Comparison of ENCODE assay signal across 11 cellular contexts in the genomic region with DNA sequence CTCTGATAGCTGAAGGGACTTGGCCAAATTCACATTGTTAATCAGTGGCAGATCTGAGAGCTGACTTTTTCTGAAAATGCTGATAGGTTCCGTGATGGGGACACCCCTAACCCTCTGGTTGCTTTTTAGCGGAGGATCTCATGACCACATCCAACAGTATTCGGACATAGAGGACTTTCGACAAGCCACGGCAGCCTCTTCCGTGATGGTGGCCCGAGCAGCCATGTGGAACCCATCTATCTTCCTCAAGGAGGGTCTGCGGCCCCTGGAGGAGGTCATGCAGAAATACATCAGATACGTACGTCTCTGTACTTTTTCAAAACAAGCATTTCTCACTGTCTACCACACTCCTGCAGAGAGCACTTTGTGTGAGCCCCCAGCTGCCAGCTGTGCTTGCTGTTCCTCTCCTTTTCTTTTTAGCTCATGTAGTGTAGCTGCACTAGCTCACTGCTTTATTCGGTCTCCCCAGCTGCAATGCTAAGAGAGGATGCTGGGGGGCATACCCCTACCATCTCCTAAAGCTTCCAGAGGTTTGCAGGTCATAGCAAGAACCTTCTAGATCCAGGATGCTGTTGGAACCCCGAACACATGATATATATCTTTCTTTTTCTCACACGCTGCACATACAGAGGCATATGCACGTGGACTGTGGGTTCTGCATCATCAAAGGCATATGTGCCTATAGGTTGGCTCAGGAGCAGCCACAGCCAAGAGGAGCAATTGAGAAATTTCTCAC. TPM values are rescaled to one million over a fixed set of nuclear protein-coding genes. Genes with fewer than 3 reads are reported as not detected.
A peak's percentile ranks its signal among the peaks of the same experiment; 100 is the strongest.
DNase-seq lines count a peak whose midpoint lies in the region; ATAC-seq, FAIRE-seq and TF ChIP-seq lines count a peak whose summit lies in the region.
"Had no signal": no experiment of that assay in that cellular context is flagged by ENCODE, and none has a peak within 500 bp of the region (broad histone marks: within the 10 kb centered on the region; RNA-seq: fewer than 3 reads in every experiment).

No MANE protein-coding gene starts in this region.

- no peak overlapping the region for H3K9ac ChIP-seq in parathyroid adenoma

- peak; percentile 27 for FAIRE-seq in GM12892 (lab: Jason Lieb, UNC)

- no peak for DNase-seq in GM12892 (ENCODE audit: insufficient read length)
- DNase-seq in HFFc6 = no peak
- peak; percentile 50 for DNase-seq in activated CD4-positive, alpha-beta memory T cell treated with anti-CD3 and anti-CD28 coated beads, Interleukin-2, amount 10 ng/mL, durations not matched to agents 7 days and 5 days
- no peak for DNase-seq in SKM-1 (lab: John Stamatoyannopoulos, UW; ENCODE audit: unreplicated experiment)
- no peak for DNase-seq in left colon
- no peak for DNase-seq in stomach
- DNase-seq: activated effector memory CD4-positive, alpha-beta T cell treated with anti-CD3 and anti-CD28 coated beads, Interleukin-2, amount 50 U/mL, for 16 hours had no signal

- H3K27me3 ChIP-seq in parathyroid adenoma (ENCODE audit: control insufficient read depth, insufficient read depth, low read length) = no peaks in the 10 kb centered on the region
- no peaks in the 10 kb centered on the region for H3K27me3 ChIP-seq in stomach

- H3K36me3 ChIP-seq in parathyroid adenoma (ENCODE audit: control insufficient read depth, insufficient read depth, low read length) (no peaks in the 10 kb centered on the region), stomach (peaks cover 29 to 92% (median 83%) of the 10 kb centered on the region in 4 donors)

- POLR2A ChIA-PET in activated CD4-positive, alpha-beta memory T cell treated with anti-CD3 and anti-CD28 coated beads, Interleukin-2, amount 10 ng/mL, durations not matched to agents 7 days and 5 days (lab: Charles Lee) = interaction anchor here (1.0 to 18.9 kb wide), 7 partner anchors 11 to 508 kb away, joined by 3 to 514 read pairs (median 17); a partner anchor contains a TSS

- TF ChIP-seq CTCF in HFFc6 (IDR thresholded peaks at IDR 0.05) (0 out of 2 replicates have a peak, but pooled peaks have one; percentile 15), parathyroid adenoma (IDR thresholded peaks at IDR 0.05) (no peak), stomach (IDR thresholded peaks at IDR 0.05) (no peak)

- peak overlapping the region; percentile 82 for H3K27ac ChIP-seq in parathyroid adenoma
- H3K27ac ChIP-seq in stomach = no peak overlapping the region

- no peaks in the 10 kb centered on the region for H3K9me3 Mint-ChIP-seq in HFFc6
- H3K9me3 Mint-ChIP-seq in activated CD4-positive, alpha-beta memory T cell treated with anti-CD3 and anti-CD28 coated beads, Interleukin-2, amount 10 ng/mL, durations not matched to agents 7 days and 5 days = no peaks in the 10 kb centered on the region

- WGBS in stomach, 5 donors = 77 to 93% (median 87%) methylated on average over 14 of the region's 14 CpGs

- peaks cover 65% of the 10 kb centered on the region for H3K4me1 ChIP-seq in parathyroid adenoma
- peaks cover 0 to 23% (median 7%) of the 10 kb centered on the region in 4 donors for H3K4me1 ChIP-seq in stomach

- no peaks in the 10 kb centered on the region for H3K27me3 Mint-ChIP-seq in HFFc6 (ENCODE audit: insufficient read depth)
- H3K27me3 Mint-ChIP-seq in activated CD4-positive, alpha-beta memory T cell treated with anti-CD3 and anti-CD28 coated beads, Interleukin-2, amount 10 ng/mL, durations not matched to agents 7 days and 5 days = no peaks in the 10 kb centered on the region

- no peak overlapping the region for H3K4me3 ChIP-seq in parathyroid adenoma (ENCODE audit: low read depth, low read length)
- H3K4me3 ChIP-seq in stomach = no peak overlapping the region

- intact Hi-C loops in left colon (cut with DNase I, micrococcal nuclease) (no loop called here), stomach (cut with DNase I; ENCODE audit: low total_unique reads) (no loop called here)

- no peak for ATAC-seq in left colon

- no peak for TF ChIP-seq EP300 in stomach (IDR thresholded peaks at IDR 0.05)

- peaks cover 19% of the 10 kb centered on the region for H3K36me3 Mint-ChIP-seq in HFFc6 (ENCODE audit: low read depth)
- peaks cover 67% of the 10 kb centered on the region for H3K36me3 Mint-ChIP-seq in activated CD4-positive, alpha-beta memory T cell treated with anti-CD3 and anti-CD28 coated beads, Interleukin-2, amount 10 ng/mL, durations not matched to agents 7 days and 5 days (ENCODE audit: low read depth)

- no peaks in the 10 kb centered on the region for H3K9me3 ChIP-seq in parathyroid adenoma (ENCODE audit: control insufficient read depth, low read length)
- no peaks in the 10 kb centered on the region for H3K9me3 ChIP-seq in stomach

- H3K4me2 ChIP-seq in parathyroid adenoma (ENCODE audit: low read length) = peak overlapping the region; percentile 9

- TF ChIP-seq POLR2A in GM12892 (IDR thresholded peaks at IDR 0.05; ENCODE audit: low read depth, low read length) (no peak), stomach (IDR thresholded peaks at IDR 0.05) (no peak)

- no peak overlapping the region for H3K27ac Mint-ChIP-seq in HFFc6
- H3K27ac Mint-ChIP-seq in activated CD4-positive, alpha-beta memory T cell treated with anti-CD3 and anti-CD28 coated beads, Interleukin-2, amount 10 ng/mL, durations not matched to agents 7 days and 5 days = peak overlapping the region; percentile 95

- no peaks in the 10 kb centered on the region for H3K79me2 ChIP-seq in parathyroid adenoma

- H3K4me1 Mint-ChIP-seq in HFFc6 (ENCODE audit: low read depth) = peaks cover 19% of the 10 kb centered on the region
- H3K4me1 Mint-ChIP-seq in activated CD4-positive, alpha-beta memory T cell treated with anti-CD3 and anti-CD28 coated beads, Interleukin-2, amount 10 ng/mL, durations not matched to agents 7 days and 5 days = peaks cover 88% of the 10 kb centered on the region

- H2AFZ ChIP-seq in parathyroid adenoma = no peak overlapping the region

- H3K4me3 Mint-ChIP-seq in HFFc6 = no peak overlapping the region
- no peak overlapping the region for H3K4me3 Mint-ChIP-seq in activated CD4-positive, alpha-beta memory T cell treated with anti-CD3 and anti-CD28 coated beads, Interleukin-2, amount 10 ng/mL, durations not matched to agents 7 days and 5 days

- CTCF ChIA-PET in activated CD4-positive, alpha-beta memory T cell treated with anti-CD3 and anti-CD28 coated beads, Interleukin-2, amount 10 ng/mL, durations not matched to agents 7 days and 5 days (lab: Charles Lee) = interaction anchor here (1.0 to 4.4 kb wide), 5 partner anchors 8 to 79 kb away, joined by 3 to 29 read pairs (median 4); a partner anchor contains a TSS

RNA-seq across cellular contexts. Expression of a gene that starts 14.2 kb away (rescaled TPM):
- 12.3 TPM for polyA plus RNA-seq in GM12892 (2012; ENCODE audit: missing spikeins)
- total RNA-seq in HFFc6 (2021; fragmentation: NEBNext Ultra II Directional; extraction: Animal tissue kit (Norgen Biotek cat#: 25700)) = 10 to 100 TPM; 17.2 to 20.7 (median 19.9) TPM
- 100 to 1,000 TPM; 208 to 209 TPM for total RNA-seq in activated CD4-positive, alpha-beta memory T cell treated with anti-CD3 and anti-CD28 coated beads, Interleukin-2, amount 10 ng/mL, durations not matched to agents 7 days and 5 days
- total RNA-seq in left colon (10 to 100 TPM; 24.6 to 24.9 TPM), stomach (100 to 1,000 TPM in 2 of 5 donors, 10 to 100 TPM in 3; 20.1 to 385 (median 23.9) TPM)
- polyA plus RNA-seq in stomach = 1 to 10 TPM; 5.5 to 5.8 (median 5.6) TPM

RNA-seq across cellular contexts. Expression of a gene that starts 47.9 kb away (rescaled TPM):
- 17.7 TPM for polyA plus RNA-seq in GM12892 (2012; ENCODE audit: missing spikeins)
- 10 to 100 TPM; 13.3 to 17.4 (median 15.9) TPM for total RNA-seq in HFFc6 (2021; fragmentation: NEBNext Ultra II Directional; extraction: Animal tissue kit (Norgen Biotek cat#: 25700))
- 10 to 100 TPM; 23.8 to 24.4 TPM for total RNA-seq in activated CD4-positive, alpha-beta memory T cell treated with anti-CD3 and anti-CD28 coated beads, Interleukin-2, amount 10 ng/mL, durations not matched to agents 7 days and 5 days
- 10 to 100 TPM; 14.1 to 17.4 TPM for total RNA-seq in left colon
- 10 to 100 TPM in 4 of 5 donors, under 1 TPM in 1; 0.45 to 27.5 (median 15.2) TPM for total RNA-seq in stomach
- polyA plus RNA-seq in stomach = 1 to 10 TPM; 4.3 to 9.5 (median 5.0) TPM

RNA-seq across cellular contexts. Expression of a gene that starts 47.9 kb away (rescaled TPM):
- 10.6 TPM for polyA plus RNA-seq in GM12892 (2012; ENCODE audit: missing spikeins)
- 1 to 10 TPM; 7.2 to 8.5 (median 8.2) TPM for total RNA-seq in HFFc6 (2021; fragmentation: NEBNext Ultra II Directional; extraction: Animal tissue kit (Norgen Biotek cat#: 25700))
- 10 to 100 TPM; 11.6 to 12.3 TPM for total RNA-seq in activated CD4-positive, alpha-beta memory T cell treated with anti-CD3 and anti-CD28 coated beads, Interleukin-2, amount 10 ng/mL, durations not matched to agents 7 days and 5 days
- total RNA-seq in left colon = 1 to 10 TPM; 6.7 to 7.1 TPM
- total RNA-seq in stomach = 1 to 10 TPM in 3 of 5 donors, not detected in 2; 4.6 to 8.9 (median 7.3) TPM
- polyA plus RNA-seq in stomach = 1 to 10 TPM; 6.3 to 9.7 (median 7.3) TPM

RNA-seq across cellular contexts. Expression of a gene that starts 55.3 kb away (rescaled TPM):
- polyA plus RNA-seq in GM12892 (2012; ENCODE audit: missing spikeins) = not detected
- total RNA-seq in HFFc6 (2021; fragmentation: NEBNext Ultra II Directional; extraction: Animal tissue kit (Norgen Biotek cat#: 25700)) = not detected
- not detected for total RNA-seq in activated CD4-positive, alpha-beta memory T cell treated with anti-CD3 and anti-CD28 coated beads, Interleukin-2, amount 10 ng/mL, durations not matched to agents 7 days and 5 days
- total RNA-seq in left colon (not detected), stomach (not detected)
- not detected for polyA plus RNA-seq in stomach
- total RNA-seq: Daoy, M059J, mononuclear cell had no signal
